ENCODE assay signal across 1 cellular context in genomic region chr5:60943624-60944023, GRCh38.
TF ChIP-seq lines count a peak whose summit lies in the region.

No MANE protein-coding gene starts in this region.

TF ChIP-seq in endothelial cell of umbilical vein, 7 proteins besides CTCF, POLR2A, EP300 and RAD21 (continued from another document):
- TF ChIP-seq MAX (IDR thresholded peaks at IDR 0.05; ENCODE audit: insufficient read depth, insufficient read length): no peak
